Comparison of ENCODE assay signal across 8 cellular contexts in the genomic region with DNA sequence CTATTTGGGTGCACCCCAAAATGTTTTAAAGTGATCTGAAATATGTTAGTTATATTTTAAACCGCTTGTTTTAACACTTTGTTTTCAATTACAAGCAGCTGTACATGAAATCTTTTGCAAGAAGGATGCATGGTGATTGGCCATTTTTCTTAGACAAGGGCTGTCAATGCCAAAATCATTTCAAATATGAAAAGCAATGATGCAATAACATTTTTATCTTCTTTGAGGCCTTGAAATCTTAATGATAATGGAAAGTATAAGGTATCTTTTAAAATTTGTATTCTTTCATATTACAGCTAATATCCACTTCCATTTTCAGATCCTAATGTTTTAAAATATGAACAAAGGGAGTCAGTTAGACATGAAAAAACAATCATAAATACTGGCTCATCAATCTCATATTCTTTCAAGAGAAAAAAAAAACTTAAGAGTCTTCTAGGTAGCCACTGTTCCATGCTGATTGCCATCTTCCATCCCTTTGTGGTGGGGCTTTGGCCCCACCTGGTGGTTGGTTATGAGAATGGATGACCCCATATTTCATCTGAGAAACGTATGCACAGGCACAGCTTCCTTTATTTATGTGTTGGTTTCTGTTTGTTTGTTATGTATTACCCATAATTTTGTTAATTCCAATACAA.
DNase-seq lines count a peak whose midpoint lies in the region; ATAC-seq and TF ChIP-seq lines count a peak whose summit lies in the region.

No MANE protein-coding gene starts in this region.

- H3K9me3 ChIP-seq in Karpas-422 (ENCODE audit: low read length) (no peaks in the 10 kb centered on the region), RWPE2 (ENCODE audit: severe bottlenecking) (peaks cover 6% of the 10 kb centered on the region), osteoblast (ENCODE audit: low read depth, low read length) (no peaks in the 10 kb centered on the region)

- no peaks in the 10 kb centered on the region for H3K9me2 ChIP-seq in Karpas-422 (replicated peaks; ENCODE audit: insufficient read depth, low read length)

- TF ChIP-seq CTCF in GM12864 (IDR thresholded peaks at IDR 0.05; ENCODE audit: low read depth, low read length, missing control alignments) (peak; percentile 76), RWPE2 (IDR thresholded peaks at IDR 0.05; ENCODE audit: poor library complexity, severe bottlenecking) (peak; percentile 86), epithelial cell of esophagus (IDR thresholded peaks at IDR 0.05; ENCODE audit: insufficient read depth, low read depth, low read length, missing control alignments) (peak; percentile 82), osteoblast (IDR thresholded peaks at IDR 0.05; ENCODE audit: extremely low read depth, low read depth, low read length) (peak; percentile 60)

- no peak overlapping the region for H3K9ac ChIP-seq in Karpas-422 (ENCODE audit: low read length)

- H3K27ac ChIP-seq in Karpas-422 (ENCODE audit: low read length) (no peak overlapping the region), RWPE2 (ENCODE audit: poor library complexity, severe bottlenecking) (no peak overlapping the region), osteoblast (ENCODE audit: low read depth, low read length) (no peak overlapping the region)

- H3K79me2 ChIP-seq in Karpas-422 (ENCODE audit: low read length), result no peaks in the 10 kb centered on the region
- H3K79me2 ChIP-seq in osteoblast (ENCODE audit: insufficient read depth, low read length), result no peaks in the 10 kb centered on the region

- H3K4me2 ChIP-seq in Karpas-422 (ENCODE audit: low read depth, low read length, poor library complexity, severe bottlenecking), result no peak overlapping the region
- no peak overlapping the region for H3K4me2 ChIP-seq in osteoblast (ENCODE audit: insufficient read depth, low read length)

- no peak overlapping the region for H2AFZ ChIP-seq in Karpas-422 (ENCODE audit: low read length)
- H2AFZ ChIP-seq in osteoblast (ENCODE audit: low read length), result no peak overlapping the region

- ATAC-seq in RWPE2 (ENCODE audit: low read depth), result peak; percentile 82

- H3K4me1 ChIP-seq in Karpas-422 (ENCODE audit: low read length) (no peaks in the 10 kb centered on the region), RWPE2 (ENCODE audit: insufficient read depth, poor library complexity, severe bottlenecking) (no peaks in the 10 kb centered on the region), osteoblast (ENCODE audit: insufficient read depth, low read length) (no peaks in the 10 kb centered on the region)

- H3K27me3 ChIP-seq in Karpas-422 (ENCODE audit: low read length), result no peaks in the 10 kb centered on the region
- H3K27me3 ChIP-seq in RWPE2 (ENCODE audit: insufficient read depth, poor library complexity, severe bottlenecking), result no peaks in the 10 kb centered on the region
- H3K27me3 ChIP-seq in osteoblast (ENCODE audit: insufficient read depth, low read length), result no peaks in the 10 kb centered on the region

- H4K20me1 ChIP-seq in Karpas-422 (ENCODE audit: insufficient read depth, low read depth, low read length) (no peaks in the 10 kb centered on the region), osteoblast (ENCODE audit: insufficient read depth, low read length) (no peaks in the 10 kb centered on the region)

- DNase-seq in AG08396 (ENCODE audit: low spot score) (peak; percentile 23), GM12864 (ENCODE audit: low read depth) (no peak), HCEC 1CT (peak; percentile 12), Karpas-422 (peak; percentile 75), RWPE2 (ENCODE audit: low spot score) (no peak), epithelial cell of esophagus (ENCODE audit: low read depth) (peak; percentile 61), osteoblast (ENCODE audit: insufficient read length, low spot score, missing footprints) (peak; percentile 86)
- no peak for DNase-seq in central memory CD4-positive, alpha-beta T cell

- H3K4me3 ChIP-seq in GM12864 (ENCODE audit: low read depth, low read length) (no peak overlapping the region), Karpas-422 (ENCODE audit: low read length) (no peak overlapping the region), RWPE2 (ENCODE audit: severe bottlenecking) (no peak overlapping the region), epithelial cell of esophagus (ENCODE audit: low read length) (no peak overlapping the region), osteoblast (ENCODE audit: insufficient read depth, low read length) (no peak overlapping the region)

- H3K36me3 ChIP-seq in Karpas-422 (ENCODE audit: insufficient read depth, low read length) (no peaks in the 10 kb centered on the region), RWPE2 (ENCODE audit: low read depth) (no peaks in the 10 kb centered on the region), osteoblast (ENCODE audit: insufficient read depth, low read length) (no peaks in the 10 kb centered on the region)

Comparison
In these comparisons a context has a peak if more than half of its experiments do, and no peak if none do; other contexts are left out.
1. DNase-seq: peak in AG08396 (single experiment), HCEC 1CT (single experiment), Karpas-422 (single experiment), epithelial cell of esophagus (single experiment) and osteoblast (single experiment); none in GM12864 (single experiment), RWPE2 (single experiment) and central memory CD4-positive, alpha-beta T cell (single experiment).
2. Peak in every context shown above with its lines, with median percentiles within 50 percentile points of each other: CTCF ChIP-seq.